ENCODE assay signal across 1 cellular context in genomic region chr4:109334596-109335105, GRCh38.
TF ChIP-seq lines count a peak whose summit lies in the region.

No MANE protein-coding gene starts in this region.

TF ChIP-seq in K562, 482 proteins besides CTCF, POLR2A, EP300 and RAD21 (continued from another document):
- TF ChIP-seq GTF3C2 (IDR thresholded peaks at IDR 0.05; ENCODE audit: borderline replicate concordance, extremely low read depth, insufficient read length), result no peak
- no peak for TF ChIP-seq CTCFL (IDR thresholded peaks at IDR 0.05; ENCODE audit: borderline replicate concordance, insufficient read depth, low read depth, low read length, poor library complexity, severe bottlenecking)
- no peak for TF ChIP-seq ZNF165 (CRISPR knock-in tag; IDR thresholded peaks at IDR 0.05; ENCODE audit: borderline replicate concordance)
- no peak for TF ChIP-seq TFE3 (CRISPR knock-in tag; IDR thresholded peaks at IDR 0.05)
- no peak for TF ChIP-seq TEAD2 (tag; IDR thresholded peaks at IDR 0.05)
- TF ChIP-seq ZNF274 (IDR thresholded peaks at IDR 0.05; ENCODE audit: borderline replicate concordance, low read depth, low read length), result no peak
- no peak for TF ChIP-seq SAP30 (IDR thresholded peaks at IDR 0.05; ENCODE audit: borderline replicate concordance, insufficient read depth, low read depth, low read length, poor library complexity, severe bottlenecking)
- no peak for TF ChIP-seq COPS2 (conservative IDR thresholded peaks at IDR 0.05)
- no peak for TF ChIP-seq SUPT5H (IDR thresholded peaks at IDR 0.05)
